1 cellular context compared by ENCODE assay signal in genomic region chr12:52305921-52306705, GRCh38.
TF ChIP-seq lines count a peak whose summit lies in the region.

No MANE protein-coding gene starts in this region.

TF ChIP-seq in IMR-90, 13 proteins besides CTCF, POLR2A, EP300 and RAD21:
- TF ChIP-seq CHD1 (IDR thresholded peaks at IDR 0.05; ENCODE audit: low read depth, low read length) (no peak), MAFK (IDR thresholded peaks at IDR 0.05; ENCODE audit: low read depth, low read length) (no peak), BHLHE40 (IDR thresholded peaks at IDR 0.05; ENCODE audit: low read depth, low read length) (no peak), MAZ (IDR thresholded peaks at IDR 0.05; ENCODE audit: borderline replicate concordance, low read depth, low read length) (no peak), USF2 (IDR thresholded peaks at IDR 0.05; ENCODE audit: low read depth, low read length) (no peak)
